1 cellular context compared by ENCODE assay signal in genomic region chr6:31821301-31822037, GRCh38.
TF ChIP-seq lines count a peak whose summit lies in the region.

No MANE protein-coding gene starts in this region.

TF ChIP-seq in IMR-90, 13 proteins besides CTCF, POLR2A, EP300 and RAD21:
- TF ChIP-seq RFX5 (IDR thresholded peaks at IDR 0.05; ENCODE audit: low read depth, low read length) (no peak), CEBPB (IDR thresholded peaks at IDR 0.05; ENCODE audit: low read depth, low read length) (no peak), NFE2L2 (IDR thresholded peaks at IDR 0.05; ENCODE audit: low read depth, low read length) (no peak), USF2 (IDR thresholded peaks at IDR 0.05; ENCODE audit: low read depth, low read length) (no peak), MAFK (IDR thresholded peaks at IDR 0.05; ENCODE audit: low read depth, low read length) (no peak)
TF ChIP-seq in IMR-90: peak in this region for 0.
